In genomic region chr15:69762373-69763148, GRCh38 we compare ENCODE assay signal across 10 cellular contexts.
DNase-seq lines count a peak whose midpoint lies in the region; ATAC-seq and TF ChIP-seq lines count a peak whose summit lies in the region.
"Had no signal": no experiment of that assay in that cellular context is flagged by ENCODE, and none has a peak within 500 bp of the region (broad histone marks: within the 10 kb centered on the region; RNA-seq: fewer than 3 reads in every experiment).

No MANE protein-coding gene starts in this region.

- POLR2A ChIA-PET in activated CD4-positive, alpha-beta T cell treated with anti-CD3 and anti-CD28 coated beads for 36 hours (lab: Charles Lee): no interaction called here
- POLR2A ChIA-PET in activated CD8-positive, alpha-beta T cell treated with anti-CD3 and anti-CD28 coated beads, Interleukin-2, amount 10 ng/mL, durations not matched to agents 7 days and 5 days (lab: Charles Lee): interaction anchor here (1.2 kb wide), 1 partner anchor 10 kb away, joined by 5 read pairs; no protein-coding TSS in a partner anchor

- CTCF ChIA-PET in activated CD4-positive, alpha-beta T cell treated with anti-CD3 and anti-CD28 coated beads for 36 hours (lab: Charles Lee): interaction anchor here (1.2 to 2.7 kb wide), 3 partner anchors 18 to 49 kb away, joined by 3 to 11 read pairs (median 3); no protein-coding TSS in a partner anchor
- CTCF ChIA-PET in activated CD8-positive, alpha-beta T cell treated with anti-CD3 and anti-CD28 coated beads, Interleukin-2, amount 10 ng/mL, durations not matched to agents 7 days and 5 days (lab: Charles Lee): interaction anchor here (0.9 to 1.7 kb wide), 6 partner anchors 13 to 186 kb away, joined by 3 to 4 read pairs (median 3); no protein-coding TSS in a partner anchor

- TF ChIP-seq EP300 in Ishikawa (IDR thresholded peaks at IDR 0.05; ENCODE audit: borderline replicate concordance): no peak

- H3K27ac Mint-ChIP-seq in activated CD4-positive, alpha-beta T cell treated with anti-CD3 and anti-CD28 coated beads for 36 hours: peak overlapping the region; percentile 90
- H3K27ac Mint-ChIP-seq in activated CD8-positive, alpha-beta T cell treated with anti-CD3 and anti-CD28 coated beads, Interleukin-2, amount 10 ng/mL, durations not matched to agents 7 days and 5 days: no peak overlapping the region

- peak; percentile 64 for TF ChIP-seq RAD21 in Ishikawa (IDR thresholded peaks at IDR 0.05; ENCODE audit: low read depth)

- H3K4me3 Mint-ChIP-seq in activated CD4-positive, alpha-beta T cell treated with anti-CD3 and anti-CD28 coated beads for 36 hours: no peak overlapping the region
- no peak overlapping the region for H3K4me3 Mint-ChIP-seq in activated CD8-positive, alpha-beta T cell treated with anti-CD3 and anti-CD28 coated beads, Interleukin-2, amount 10 ng/mL, durations not matched to agents 7 days and 5 days

- no peak for ATAC-seq in activated CD4-positive, alpha-beta T cell treated with anti-CD3 and anti-CD28 coated beads for 36 hours
- ATAC-seq in activated CD8-positive, alpha-beta T cell treated with anti-CD3 and anti-CD28 coated beads, Interleukin-2, amount 10 ng/mL, durations not matched to agents 7 days and 5 days: no peak
- no peak for ATAC-seq in GM18909 (IDR thresholded peaks at IDR 0.05; ENCODE audit: poor library complexity, unreplicated experiment)

- peaks cover 63% of the 10 kb centered on the region for H3K4me1 Mint-ChIP-seq in activated CD4-positive, alpha-beta T cell treated with anti-CD3 and anti-CD28 coated beads for 36 hours
- H3K4me1 Mint-ChIP-seq in activated CD8-positive, alpha-beta T cell treated with anti-CD3 and anti-CD28 coated beads, Interleukin-2, amount 10 ng/mL, durations not matched to agents 7 days and 5 days (ENCODE audit: low read depth): peaks cover 64% of the 10 kb centered on the region

- H3K27me3 Mint-ChIP-seq in activated CD4-positive, alpha-beta T cell treated with anti-CD3 and anti-CD28 coated beads for 36 hours: peaks cover 3% of the 10 kb centered on the region
- H3K27me3 Mint-ChIP-seq in activated CD8-positive, alpha-beta T cell treated with anti-CD3 and anti-CD28 coated beads, Interleukin-2, amount 10 ng/mL, durations not matched to agents 7 days and 5 days (ENCODE audit: low read depth): peaks cover 11% of the 10 kb centered on the region

- H3K36me3 Mint-ChIP-seq in activated CD4-positive, alpha-beta T cell treated with anti-CD3 and anti-CD28 coated beads for 36 hours (ENCODE audit: low read depth): peaks cover 4% of the 10 kb centered on the region
- peaks cover 38% of the 10 kb centered on the region for H3K36me3 Mint-ChIP-seq in activated CD8-positive, alpha-beta T cell treated with anti-CD3 and anti-CD28 coated beads, Interleukin-2, amount 10 ng/mL, durations not matched to agents 7 days and 5 days (ENCODE audit: low read depth)

- peaks cover 4% of the 10 kb centered on the region for H3K9me3 Mint-ChIP-seq in activated CD4-positive, alpha-beta T cell treated with anti-CD3 and anti-CD28 coated beads for 36 hours (ENCODE audit: low read depth)
- peaks cover 32% of the 10 kb centered on the region for H3K9me3 Mint-ChIP-seq in activated CD8-positive, alpha-beta T cell treated with anti-CD3 and anti-CD28 coated beads, Interleukin-2, amount 10 ng/mL, durations not matched to agents 7 days and 5 days (ENCODE audit: insufficient read depth)

- intact Hi-C loops in activated CD4-positive, alpha-beta T cell treated with anti-CD3 and anti-CD28 coated beads for 36 hours (cut with DNase I, micrococcal nuclease): no loop called here

- DNase-seq in activated CD4-positive, alpha-beta T cell treated with anti-CD3 and anti-CD28 coated beads for 36 hours: no peak
- DNase-seq in activated CD4-positive, alpha-beta T cell treated with anti-CD3 and anti-CD28 coated beads, Interleukin-2, amount 50 U/mL, for 4 hours: no peak
- peak; percentile 94 for DNase-seq in SW480 (ENCODE audit: low spot score)
- peak; percentile 7 to 44 for DNase-seq in lung microvascular endothelial cell (ENCODE audit: low read depth in 2 of 2)
- DNase-seq in activated CD4-positive, CD25-positive, alpha-beta regulatory T cell (lab: John Stamatoyannopoulos, UW): no peak
- DNase-seq in activated CD8-positive, alpha-beta T cell treated with anti-CD3 and anti-CD28 coated beads, Interleukin-2, amount 10 ng/mL, durations not matched to agents 7 days and 5 days: no peak
- DNase-seq: KG1; stimulated activated CD4-positive, alpha-beta T cell treated with anti-CD3 and anti-CD28 coated beads, Interleukin-4, amount 100 ng/mL, for 24 hours had no signal

TF ChIP-seq in Ishikawa, 13 proteins besides CTCF, POLR2A, EP300 and RAD21:
- TF ChIP-seq TAF1 (IDR thresholded peaks at IDR 0.05; ENCODE audit: low read depth): no peak
- no peak for TF ChIP-seq REST (IDR thresholded peaks at IDR 0.05; ENCODE audit: low read depth)
- TF ChIP-seq CREB1 (IDR thresholded peaks at IDR 0.05; ENCODE audit: low read depth): no peak
- no peak for TF ChIP-seq EGR1 (IDR thresholded peaks at IDR 0.05)
- TF ChIP-seq CEBPB (IDR thresholded peaks at IDR 0.05): no peak
- TF ChIP-seq MAX (IDR thresholded peaks at IDR 0.05): no peak
- no peak for TF ChIP-seq TEAD4 (IDR thresholded peaks at IDR 0.05)
- no peak for TF ChIP-seq TCF12 (IDR thresholded peaks at IDR 0.05; ENCODE audit: low read depth)
- TF ChIP-seq, protein P1, sequence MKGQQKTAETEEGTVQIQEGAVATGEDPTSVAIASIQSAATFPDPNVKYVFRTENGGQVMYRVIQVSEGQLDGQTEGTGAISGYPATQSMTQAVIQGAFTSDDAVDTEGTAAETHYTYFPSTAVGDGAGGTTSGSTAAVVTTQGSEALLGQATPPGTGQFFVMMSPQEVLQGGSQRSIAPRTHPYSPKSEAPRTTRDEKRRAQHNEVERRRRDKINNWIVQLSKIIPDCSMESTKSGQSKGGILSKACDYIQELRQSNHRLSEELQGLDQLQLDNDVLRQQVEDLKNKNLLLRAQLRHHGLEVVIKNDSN (IDR thresholded peaks at IDR 0.05): no peak
- no peak for TF ChIP-seq ZBTB7A (IDR thresholded peaks at IDR 0.05; ENCODE audit: low read depth)
- TF ChIP-seq YY1 (IDR thresholded peaks at IDR 0.05; ENCODE audit: low read depth): no peak
- no peak for TF ChIP-seq NFIC (IDR thresholded peaks at IDR 0.05)
- TF ChIP-seq FOXM1 (IDR thresholded peaks at IDR 0.05; ENCODE audit: borderline replicate concordance, low read depth): no peak

Comparison
In these comparisons a context has a peak if more than half of its experiments do, and no peak if none do; other contexts are left out.
1. DNase-seq: peak in SW480 (single experiment) and lung microvascular endothelial cell (2 of 2); none in activated CD4-positive, alpha-beta T cell treated with anti-CD3 and anti-CD28 coated beads for 36 hours (single experiment), activated CD4-positive, alpha-beta T cell treated with anti-CD3 and anti-CD28 coated beads, Interleukin-2, amount 50 U/mL, for 4 hours (0 of 2), activated CD4-positive, CD25-positive, alpha-beta regulatory T cell (0 of 4) and activated CD8-positive, alpha-beta T cell treated with anti-CD3 and anti-CD28 coated beads, Interleukin-2, amount 10 ng/mL, durations not matched to agents 7 days and 5 days (single experiment).